Comparison of ENCODE assay signal across 24 cellular contexts in genomic region chr3:112503304-112503972, GRCh38. TPM values are rescaled to one million over a fixed set of nuclear protein-coding genes. Genes with fewer than 3 reads are reported as not detected.
A peak's percentile ranks its signal among the peaks of the same experiment; 100 is the strongest.
DNase-seq lines count a peak whose midpoint lies in the region; ATAC-seq and TF ChIP-seq lines count a peak whose summit lies in the region.
"Had no signal": no experiment of that assay in that cellular context is flagged by ENCODE, and none has a peak within 500 bp of the region (broad histone marks: within the 10 kb centered on the region; RNA-seq: fewer than 3 reads in every experiment).

No MANE protein-coding gene starts in this region.

- TF ChIP-seq CTCF in DOHH2 (IDR thresholded peaks at IDR 0.05; ENCODE audit: low read depth, low read length, poor library complexity, severe bottlenecking) (no peak), activated B cell treated with CpG ODN at 0.5 μM for 24 hours (IDR thresholded peaks at IDR 0.05) (no peak), neural crest cell (conservative IDR thresholded peaks at IDR 0.05) (no peak), foreskin fibroblast (IDR thresholded peaks at IDR 0.05; ENCODE audit: low read depth, low read length) (no peak)

- no peaks in the 10 kb centered on the region for H3K27me3 ChIP-seq in DOHH2 (ENCODE audit: control insufficient read depth, low read length)
- H3K27me3 ChIP-seq: BLaER1, MG63, SJCRH30 had no signal

- peaks cover 11% of the 10 kb centered on the region for H3K9me3 Mint-ChIP-seq in activated CD4-positive, alpha-beta T cell treated with anti-CD3 and anti-CD28 coated beads, Interleukin-2, amount 10 ng/mL, durations not matched to agents 24 days and 14 days
- H3K9me3 Mint-ChIP-seq in activated B cell treated with CpG ODN at 0.5 μM for 24 hours = no peaks in the 10 kb centered on the region
- peaks cover 19% of the 10 kb centered on the region for H3K9me3 Mint-ChIP-seq in neural crest cell
- H3K9me3 Mint-ChIP-seq: CD4-positive, CD25-positive, alpha-beta regulatory T cell had no signal

- H3K27ac Mint-ChIP-seq in activated CD4-positive, alpha-beta T cell treated with anti-CD3 and anti-CD28 coated beads, Interleukin-2, amount 10 ng/mL, durations not matched to agents 24 days and 14 days = no peak overlapping the region
- peak overlapping the region; percentile 84 for H3K27ac Mint-ChIP-seq in activated B cell treated with CpG ODN at 0.5 μM for 24 hours
- H3K27ac Mint-ChIP-seq in neural crest cell (ENCODE audit: unreplicated experiment) = peak overlapping the region; percentile 44

- intact Hi-C loops in activated CD4-positive, alpha-beta T cell treated with anti-CD3 and anti-CD28 coated beads, Interleukin-2, amount 10 ng/mL, durations not matched to agents 24 days and 14 days (cut with micrococcal nuclease) = no loop called here
- intact Hi-C loops in activated B cell treated with CpG ODN at 0.5 μM for 24 hours (cut with micrococcal nuclease) = no loop called here

- H4K20me1 ChIP-seq in DOHH2 (ENCODE audit: control insufficient read depth, insufficient read depth, low read depth, low read length) = no peaks in the 10 kb centered on the region
- H4K20me1 ChIP-seq: BLaER1 had no signal

- CTCF ChIA-PET in activated B cell treated with CpG ODN at 0.5 μM for 24 hours (lab: Charles Lee) = no interaction called here

- H3K36me3 Mint-ChIP-seq in activated CD4-positive, alpha-beta T cell treated with anti-CD3 and anti-CD28 coated beads, Interleukin-2, amount 10 ng/mL, durations not matched to agents 24 days and 14 days (ENCODE audit: low read depth) = no peaks in the 10 kb centered on the region
- H3K36me3 Mint-ChIP-seq in activated B cell treated with CpG ODN at 0.5 μM for 24 hours (ENCODE audit: low read depth) = peaks cover 10% of the 10 kb centered on the region
- H3K36me3 Mint-ChIP-seq in neural crest cell (ENCODE audit: low read depth) = peaks cover 7% of the 10 kb centered on the region
- H3K36me3 Mint-ChIP-seq: CD4-positive, CD25-positive, alpha-beta regulatory T cell had no signal

- H3K9me3 ChIP-seq in DOHH2 (ENCODE audit: control insufficient read depth, insufficient read depth, low read length) = no peaks in the 10 kb centered on the region
- H3K9me3 ChIP-seq: BLaER1, MG63, SJCRH30 had no signal

- peak overlapping the region; percentile 26; the same call in 1 of the 2 replicates for H3K4me2 ChIP-seq in DOHH2 (ENCODE audit: low read length)
- H3K4me2 ChIP-seq: BLaER1, PC-9 had no signal

- DNase-seq in activated CD4-positive, alpha-beta T cell treated with anti-CD3 and anti-CD28 coated beads, Interleukin-2, amount 10 ng/mL, durations not matched to agents 24 days and 14 days = peak; percentile 50
- DNase-seq in activated CD4-positive, alpha-beta T cell treated with anti-CD3 and anti-CD28 coated beads for 1 hour = no peak
- DNase-seq in activated B cell treated with CpG ODN at 0.5 μM for 24 hours = no peak
- DNase-seq in neural crest cell (ENCODE audit: low read depth, low spot score) = no peak
- DNase-seq in UCSD-AML1 (lab: John Stamatoyannopoulos, UW; ENCODE audit: unreplicated experiment) = no peak
- DNase-seq in foreskin fibroblast = no peak
- DNase-seq in DMS53 (lab: John Stamatoyannopoulos, UW) = no peak
- DNase-seq: CD4-positive, CD25-positive, alpha-beta regulatory T cell; HCEC 1CT; KG1; MG63; NCI-H2029; NCI-H446 treated with DMSO at 0.1 percent for 48 hours; NCI-H526; NCI-H82; NK-92 treated with Interleukin-12 subunit alpha and Interleukin-12 subunit beta, amount 100 ng/mL, for 24 hours; PC-9; SJCRH30 had no signal

- peaks cover 38% of the 10 kb centered on the region for H3K4me1 Mint-ChIP-seq in activated CD4-positive, alpha-beta T cell treated with anti-CD3 and anti-CD28 coated beads, Interleukin-2, amount 10 ng/mL, durations not matched to agents 24 days and 14 days
- H3K4me1 Mint-ChIP-seq in activated B cell treated with CpG ODN at 0.5 μM for 24 hours (peaks cover 87% of the 10 kb centered on the region), neural crest cell (peaks cover 33% of the 10 kb centered on the region)

- POLR2A ChIA-PET in activated B cell treated with CpG ODN at 0.5 μM for 24 hours (lab: Charles Lee) = interaction anchor here (0.5 to 2.8 kb wide), 5 partner anchors 11 to 172 kb away, joined by 3 to 12 read pairs (median 8); partner anchors contain the start of gene CD200

- H3K4me3 ChIP-seq in DOHH2 (ENCODE audit: low read length) = no peak overlapping the region
- no peak overlapping the region for H3K4me3 ChIP-seq in foreskin fibroblast (ENCODE audit: low read depth in 1 of 2, low read length in 2 of 2)
- H3K4me3 ChIP-seq: BLaER1, MG63, PC-9, SJCRH30 had no signal

- H3K27ac ChIP-seq in DOHH2 (ENCODE audit: low read depth, low read length) = no peak overlapping the region
- H3K27ac ChIP-seq: BLaER1, PC-9, SJCRH30 had no signal

- no peaks in the 10 kb centered on the region for H3K36me3 ChIP-seq in DOHH2 (ENCODE audit: control insufficient read depth, low read length)
- H3K36me3 ChIP-seq: BLaER1, MG63, SJCRH30 had no signal

- no peak for ATAC-seq in activated B cell treated with CpG ODN at 0.5 μM for 24 hours (ENCODE audit: low read depth)
- ATAC-seq: Right ventricle myocardium inferior had no signal

- H3K79me2 ChIP-seq in DOHH2 (ENCODE audit: control insufficient read depth, low read length) = no peaks in the 10 kb centered on the region

- H3K27me3 Mint-ChIP-seq in activated CD4-positive, alpha-beta T cell treated with anti-CD3 and anti-CD28 coated beads, Interleukin-2, amount 10 ng/mL, durations not matched to agents 24 days and 14 days = no peaks in the 10 kb centered on the region
- no peaks in the 10 kb centered on the region for H3K27me3 Mint-ChIP-seq in activated B cell treated with CpG ODN at 0.5 μM for 24 hours
- no peaks in the 10 kb centered on the region for H3K27me3 Mint-ChIP-seq in neural crest cell (ENCODE audit: low read depth)
- H3K27me3 Mint-ChIP-seq: CD4-positive, CD25-positive, alpha-beta regulatory T cell had no signal

- H3K9me2 ChIP-seq in DOHH2 (replicated peaks; ENCODE audit: control insufficient read depth, low read length) = no peaks in the 10 kb centered on the region

- peaks cover 61% of the 10 kb centered on the region for H3K4me1 ChIP-seq in DOHH2 (ENCODE audit: control insufficient read depth, low read length)
- H3K4me1 ChIP-seq: SJCRH30 had no signal

- no peaks in the 10 kb centered on the region for H3F3A ChIP-seq in DOHH2 (ENCODE audit: control insufficient read depth, insufficient read depth)

- H3K4me3 Mint-ChIP-seq in activated CD4-positive, alpha-beta T cell treated with anti-CD3 and anti-CD28 coated beads, Interleukin-2, amount 10 ng/mL, durations not matched to agents 24 days and 14 days = no peak overlapping the region
- H3K4me3 Mint-ChIP-seq in activated B cell treated with CpG ODN at 0.5 μM for 24 hours (peak overlapping the region; percentile 41), neural crest cell (no peak overlapping the region)
- H3K4me3 Mint-ChIP-seq: CD4-positive, CD25-positive, alpha-beta regulatory T cell had no signal

RNA-seq across cellular contexts. Expression of gene BTLA, which starts 4.2 kb away (rescaled TPM):
- 33.7 and 36.0 TPM in 2 replicates for total RNA-seq in activated CD4-positive, alpha-beta T cell treated with anti-CD3 and anti-CD28 coated beads, Interleukin-2, amount 10 ng/mL, durations not matched to agents 24 days and 14 days
- total RNA-seq in activated B cell treated with CpG ODN at 0.5 μM for 24 hours (49.8 and 53.2 TPM in 2 replicates), neural crest cell (not detected in 2 replicates)
- total RNA-seq: A172, H1, PC-9, RPMI7951, SJCRH30 had no signal

RNA-seq across cellular contexts. Expression of gene ATG3, which starts 58.3 kb away (rescaled TPM):
- total RNA-seq in activated CD4-positive, alpha-beta T cell treated with anti-CD3 and anti-CD28 coated beads, Interleukin-2, amount 10 ng/mL, durations not matched to agents 24 days and 14 days = 66.9 and 69.1 TPM in 2 replicates
- total RNA-seq in activated B cell treated with CpG ODN at 0.5 μM for 24 hours (48.3 and 54.9 TPM in 2 replicates), neural crest cell (46.1 and 47.4 TPM in 2 replicates)

RNA-seq across cellular contexts. Expression of gene SLC35A5, which starts 58.4 kb away (rescaled TPM):
- total RNA-seq in activated CD4-positive, alpha-beta T cell treated with anti-CD3 and anti-CD28 coated beads, Interleukin-2, amount 10 ng/mL, durations not matched to agents 24 days and 14 days = 15.5 and 16.3 TPM in 2 replicates
- total RNA-seq in activated B cell treated with CpG ODN at 0.5 μM for 24 hours (25.1 and 26.6 TPM in 2 replicates), neural crest cell (44.9 and 47.6 TPM in 2 replicates)

Comparison
In these comparisons a context has a peak if more than half of its experiments do, and no peak if none do; other contexts are left out.
1. RNA of gene BTLA, which starts 4.2 kb away (total RNA-seq): 49.8 to 53.2 TPM in activated B cell treated with CpG ODN at 0.5 μM for 24 hours and 33.7 to 36.0 TPM in activated CD4-positive, alpha-beta T cell treated with anti-CD3 and anti-CD28 coated beads, Interleukin-2, amount 10 ng/mL, durations not matched to agents 24 days and 14 days; not detected in neural crest cell; every median in the first group is over 10 times any median in the second.